18 cellular contexts compared by ENCODE assay signal in the genomic region with DNA sequence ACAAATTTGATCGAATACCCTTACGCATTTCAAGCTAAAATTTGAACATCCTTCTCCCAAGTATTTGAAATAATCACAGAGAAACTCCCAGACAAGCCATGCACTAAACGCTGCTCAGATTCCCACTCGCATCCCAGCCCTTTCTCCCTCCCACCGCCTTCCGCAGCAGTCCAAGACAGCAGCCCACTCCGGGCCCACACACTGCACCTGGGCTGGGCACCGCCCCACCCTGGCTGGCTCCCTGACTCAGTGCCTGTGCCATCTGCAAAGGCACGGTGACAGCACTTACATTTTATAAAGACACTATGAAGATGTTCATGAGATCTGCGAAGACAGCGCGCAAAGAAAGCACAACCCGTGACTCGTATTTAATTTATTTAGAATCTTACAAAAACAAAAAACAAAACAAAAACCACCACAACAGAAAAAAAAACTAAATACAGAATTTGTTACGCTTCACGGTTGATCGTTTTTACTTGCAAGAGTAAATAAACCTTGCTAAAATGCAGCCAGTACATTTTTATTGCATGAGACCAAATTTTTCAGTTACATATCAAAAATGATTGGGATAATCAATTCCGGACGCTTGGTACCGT. TPM values are rescaled to one million over a fixed set of nuclear protein-coding genes. Genes with fewer than 3 reads are reported as not detected.
DNase-seq lines count a peak whose midpoint lies in the region; ATAC-seq, FAIRE-seq and TF ChIP-seq lines count a peak whose summit lies in the region.
"Had no signal": no experiment of that assay in that cellular context is flagged by ENCODE, and none has a peak within 500 bp of the region (broad histone marks: within the 10 kb centered on the region; RNA-seq: fewer than 3 reads in every experiment).

No MANE protein-coding gene starts in this region.

- 95% methylated on average over 20 of the region's 20 CpGs for WGBS in GM12878 (ENCODE audit: insufficient coverage, insufficient replicate concordance, low lambda C conversion rate, missing lambda C conversion rate)
- WGBS in mammary epithelial cell (ENCODE audit: low coverage, missing lambda C conversion rate), result 99% methylated on average over 19 of the region's 20 CpGs
- WGBS in heart left ventricle, 4 donors, result 95% methylated on average over 20 of the region's 20 CpGs

- H3K27ac Mint-ChIP-seq in activated CD4-positive, alpha-beta T cell treated with anti-CD3 and anti-CD28 coated beads, Interleukin-2, amount 10 ng/mL, durations not matched to agents 7 days and 5 days, result peak overlapping the region; percentile 6

- POLR2A ChIA-PET in activated CD4-positive, alpha-beta T cell treated with anti-CD3 and anti-CD28 coated beads, Interleukin-2, amount 10 ng/mL, durations not matched to agents 7 days and 5 days (lab: Charles Lee), result no interaction called here
- POLR2A ChIA-PET in GM12878 (lab: Charles Lee), result no interaction called here

- intact Hi-C loops in GM12878 (cut with micrococcal nuclease; ENCODE audit: unreplicated experiment) (no loop called here), sciatic nerve (cut with DNase I) (no loop called here), mammary epithelial cell (cut with micrococcal nuclease) (no loop called here), heart left ventricle (cut with DNase I) (no loop called here)

- H3K9me3 Mint-ChIP-seq in activated CD4-positive, alpha-beta T cell treated with anti-CD3 and anti-CD28 coated beads, Interleukin-2, amount 10 ng/mL, durations not matched to agents 7 days and 5 days, result no peaks in the 10 kb centered on the region
- H3K9me3 Mint-ChIP-seq: CD4-positive, alpha-beta memory T cell; IgD-negative memory B cell had no signal

- H2AFZ ChIP-seq in GM12878 (ENCODE audit: control insufficient read depth, low read depth, low read length), result no peak overlapping the region
- no peak overlapping the region for H2AFZ ChIP-seq in mammary epithelial cell (ENCODE audit: low read depth, low read length)

- TF ChIP-seq CTCF in GM12878 (IDR thresholded peaks at IDR 0.05 in 2 of 3, conservative IDR thresholded peaks at IDR 0.05 in 1 of 3; ENCODE audit: control insufficient read depth in 2 of 3, extremely low read depth in 1 of 3, insufficient read depth in 1 of 3, low read depth in 3 of 3, low read length in 3 of 3) (no peak), mammary epithelial cell (conservative IDR thresholded peaks at IDR 0.05 in 1 of 2, IDR thresholded peaks at IDR 0.05 in 1 of 2; ENCODE audit: extremely low read depth in 1 of 2, insufficient read depth in 1 of 2, low read depth in 1 of 2, low read length in 2 of 2) (no peak), heart left ventricle (IDR thresholded peaks at IDR 0.05) (no peak)

- TF ChIP-seq EP300 in GM12878 (IDR thresholded peaks at IDR 0.05; ENCODE audit: borderline replicate concordance in 1 of 2, control insufficient read depth in 1 of 2, low read depth in 2 of 2, low read length in 2 of 2), result no peak

- dilution Hi-C loops in mammary epithelial cell (cut with HindIII; ENCODE audit: low sequenced_read_pairs), result no loop called here

- no peaks in the 10 kb centered on the region for H3K4me1 ChIP-seq in GM12878 (ENCODE audit: control insufficient read depth, insufficient read depth, low read length)
- H3K4me1 ChIP-seq in mammary epithelial cell (ENCODE audit: insufficient read depth, low read length), result no peaks in the 10 kb centered on the region
- no peaks in the 10 kb centered on the region for H3K4me1 ChIP-seq in heart left ventricle
- H3K4me1 ChIP-seq: BE2C had no signal

- H3K79me2 ChIP-seq in GM12878 (ENCODE audit: control insufficient read depth, insufficient read depth, low read length) (no peaks in the 10 kb centered on the region), mammary epithelial cell (ENCODE audit: insufficient read depth, low read length) (no peaks in the 10 kb centered on the region)

- H3K4me1 Mint-ChIP-seq in activated CD4-positive, alpha-beta T cell treated with anti-CD3 and anti-CD28 coated beads, Interleukin-2, amount 10 ng/mL, durations not matched to agents 7 days and 5 days, result no peaks in the 10 kb centered on the region
- H3K4me1 Mint-ChIP-seq: CD4-positive, alpha-beta memory T cell; IgD-negative memory B cell had no signal

- H3K36me3 ChIP-seq in GM12878 (ENCODE audit: control insufficient read depth in 2 of 2, insufficient read depth in 2 of 2, low read length in 1 of 2) (peaks cover 0 to 21% of the 10 kb centered on the region in 2 experiments; a peak in 3 of 4 replicates), mammary epithelial cell (ENCODE audit: insufficient read depth, low read length) (peaks cover 8% of the 10 kb centered on the region), heart left ventricle (peaks cover 3 to 54% (median 43%) of the 10 kb centered on the region in 9 donors)

- SMC1A ChIA-PET in GM12878 (lab: Charles Lee; ENCODE audit: uncharacterized antibody, unreplicated experiment), result no interaction called here

- no peak for DNase-seq in activated CD4-positive, alpha-beta T cell treated with anti-CD3 and anti-CD28 coated beads, Interleukin-2, amount 10 ng/mL, durations not matched to agents 7 days and 5 days
- no peak for DNase-seq in activated CD4-positive, alpha-beta T cell treated with anti-CD3 and anti-CD28 coated beads, Interleukin-2, amount 50 U/mL, for 1 hour
- no peak for DNase-seq in GM12878 (ENCODE audit: low read depth, low spot score)
- peak; percentile 65 for DNase-seq in mesenteric fat pad (ENCODE audit: low spot score)
- peak; percentile 34 for DNase-seq in sciatic nerve (ENCODE audit: low spot score)
- DNase-seq in GM19238 (ENCODE audit: insufficient read length, low spot score), result no peak
- no peak for DNase-seq in mammary epithelial cell
- DNase-seq in heart left ventricle, result no peak
- DNase-seq: BE2C; CD4-positive, alpha-beta memory T cell; DMS79; HCEC 1CT; NCI-H1417; NCI-H187 treated with DMSO at 0.1 percent for 48 hours; NCI-H748 treated with DMSO at 0.1 percent for 48 hours; OCI-M1 had no signal

- CTCF ChIA-PET in activated CD4-positive, alpha-beta T cell treated with anti-CD3 and anti-CD28 coated beads, Interleukin-2, amount 10 ng/mL, durations not matched to agents 7 days and 5 days (lab: Charles Lee), result interaction anchor here (1.0 kb wide), 1 partner anchor 174 kb away, joined by 5 read pairs; no protein-coding TSS in a partner anchor
- CTCF ChIA-PET in GM12878 (lab: Yijun Ruan, JAX) (no interaction called here), mammary epithelial cell (lab: Charles Lee; ENCODE audit: low non-redundant PET) (no interaction called here)

- H3K36me3 Mint-ChIP-seq in activated CD4-positive, alpha-beta T cell treated with anti-CD3 and anti-CD28 coated beads, Interleukin-2, amount 10 ng/mL, durations not matched to agents 7 days and 5 days (ENCODE audit: low read depth), result peaks cover 14% of the 10 kb centered on the region
- H3K36me3 Mint-ChIP-seq: IgD-negative memory B cell had no signal

- in situ Hi-C loops in GM12878 (cut with MboI) (no loop called here), mammary epithelial cell (cut with MboI; ENCODE audit: low sequenced_read_pairs in 2 of 2) (no loop called here)

- no TSS peak for BruUV-seq in GM12878 (replicated peaks; lab: Mats Ljungman, UMichigan)
- BruUV-seq in mammary epithelial cell (replicated peaks; lab: Mats Ljungman, UMichigan), result no TSS peak

- no peak overlapping the region for H3K4me2 ChIP-seq in GM12878 (ENCODE audit: control insufficient read depth, insufficient read depth)
- no peak overlapping the region for H3K4me2 ChIP-seq in mammary epithelial cell (ENCODE audit: insufficient read depth, low read depth, low read length)

- H3K9me3 ChIP-seq in GM12878 (replicated peaks; ENCODE audit: control insufficient read depth, insufficient read depth, low read length), result no peaks in the 10 kb centered on the region
- H3K9me3 ChIP-seq in mammary epithelial cell (replicated peaks; ENCODE audit: insufficient read depth, low read length), result no peaks in the 10 kb centered on the region
- H3K9me3 ChIP-seq in heart left ventricle, result no peaks in the 10 kb centered on the region
- H3K9me3 ChIP-seq: BE2C had no signal

- H3K4me3 ChIP-seq in GM12878 (no peak overlapping the region), mammary epithelial cell (replicated peaks in 1 of 3; ENCODE audit: insufficient read depth in 1 of 3, low read depth in 2 of 3, low read length in 3 of 3) (no peak overlapping the region), heart left ventricle (no peak overlapping the region)

- H3K27me3 ChIP-seq in GM12878 (replicated peaks in 1 of 2; ENCODE audit: control insufficient read depth in 2 of 2, insufficient read depth in 2 of 2, low read length in 1 of 2), result no peaks in the 10 kb centered on the region
- no peaks in the 10 kb centered on the region for H3K27me3 ChIP-seq in mammary epithelial cell (ENCODE audit: insufficient read depth, low read length)
- no peaks in the 10 kb centered on the region for H3K27me3 ChIP-seq in heart left ventricle
- H3K27me3 ChIP-seq: BE2C had no signal

- H3K4me3 Mint-ChIP-seq in activated CD4-positive, alpha-beta T cell treated with anti-CD3 and anti-CD28 coated beads, Interleukin-2, amount 10 ng/mL, durations not matched to agents 7 days and 5 days, result no peak overlapping the region
- H3K4me3 Mint-ChIP-seq: CD4-positive, alpha-beta memory T cell; IgD-negative memory B cell had no signal

- no peak overlapping the region for H3K9ac ChIP-seq in GM12878 (ENCODE audit: control insufficient read depth, insufficient read depth, low read length)
- no peak overlapping the region for H3K9ac ChIP-seq in mammary epithelial cell (ENCODE audit: insufficient read depth, low read length)

- no peak for TF ChIP-seq RAD21 in GM12878 (IDR thresholded peaks at IDR 0.05; ENCODE audit: insufficient read depth, low read depth, low read length)

- TF ChIP-seq POLR2A in GM12878 (IDR thresholded peaks at IDR 0.05; ENCODE audit: low read depth, low read length) (peak; percentile 31; the same call in 1 of the 2 replicates), heart left ventricle (IDR thresholded peaks at IDR 0.05) (no peak)

- no peak overlapping the region for H3K27ac ChIP-seq in GM12878 (ENCODE audit: control insufficient read depth, insufficient read depth)
- no peak overlapping the region for H3K27ac ChIP-seq in mammary epithelial cell (ENCODE audit: insufficient read depth, low read depth, low read length)
- H3K27ac ChIP-seq in heart left ventricle, result no peak overlapping the region
- H3K27ac ChIP-seq: 22Rv1 had no signal

- no peak for ATAC-seq in GM12878
- ATAC-seq in sciatic nerve, result no peak
- no peak for ATAC-seq in heart left ventricle

- H3K27me3 Mint-ChIP-seq in activated CD4-positive, alpha-beta T cell treated with anti-CD3 and anti-CD28 coated beads, Interleukin-2, amount 10 ng/mL, durations not matched to agents 7 days and 5 days, result no peaks in the 10 kb centered on the region
- H3K27me3 Mint-ChIP-seq: CD4-positive, alpha-beta memory T cell; IgD-negative memory B cell had no signal

- H4K20me1 ChIP-seq in GM12878 (ENCODE audit: control insufficient read depth, insufficient read depth) (no peaks in the 10 kb centered on the region), mammary epithelial cell (ENCODE audit: insufficient read depth, low read length) (no peaks in the 10 kb centered on the region)

- FAIRE-seq in GM12878 (lab: Jason Lieb, UNC), result no peak

- RAD21 ChIA-PET in GM12878 (lab: Charles Lee; ENCODE audit: unreplicated experiment), result no interaction called here

RNA-seq across cellular contexts. Expression of gene CDK2AP1, which starts 17.2 kb away (rescaled TPM):
- 10 to 100 TPM; 28.7 to 34.3 TPM for total RNA-seq in activated CD4-positive, alpha-beta T cell treated with anti-CD3 and anti-CD28 coated beads, Interleukin-2, amount 10 ng/mL, durations not matched to agents 7 days and 5 days
- 8.6 and 9.0 TPM in 2 replicates for total RNA-seq in GM12878 (2013; cell fraction: nucleolus; rRNA removed)
- total RNA-seq in GM12878 (2014; rRNA removed) (79.6 and 95.3 TPM in 2 replicates), GM12878 (2014; rRNA removed; fragmentation: Illumina TruSeq; extraction: Trizol) (59.8 and 67.5 TPM in 2 replicates), GM12878 (2021) (62.9 and 63.6 TPM in 2 replicates), mesenteric fat pad (105 TPM), sciatic nerve (80.8 TPM), mammary epithelial cell (100 to 1,000 TPM; 147 to 222 TPM), heart left ventricle (10 to 100 TPM; 56.8 to 96.6 (median 81.9) TPM)
- 27.6 TPM for polyA plus RNA-seq in GM12878 (2011; ENCODE audit: low read depth)
- polyA plus RNA-seq in GM12878 (2011; rRNA removed) (86.1 and 108 TPM in 2 replicates), GM12878 (2014; fragmentation: Illumina TruSeq; extraction: Trizol) (108 and 120 TPM in 2 replicates), GM12878 (2014; fragmentation: Nextera tagmentation; extraction: Ambion mirVana) (10 to 100 TPM; 42.4 to 54.7 TPM), GM12878 (2014; rRNA removed) (66.9 and 74.3 TPM in 2 replicates), GM12878 (2016; fragmentation: Nextera tagmentation; extraction: Ambion mirVana) (10 to 100 TPM; 22.0 to 24.6 TPM), mammary epithelial cell (226 TPM), heart left ventricle (100 to 1,000 TPM in 1 of 2 donors, 10 to 100 TPM in 1; 81.7 to 186 TPM)
- 35.8 and 36.9 TPM in 2 replicates for polyA plus RNA-seq in GM12878 (2011; cell fraction: cytosol; rRNA removed)
- 19.8 and 21.6 TPM in 2 replicates for polyA plus RNA-seq in GM12878 (2011; cell fraction: nucleus; rRNA removed)
- 35.6 and 37.0 TPM in 2 replicates for polyA plus RNA-seq in GM12878 (2012)
- 20.1 and 20.9 TPM in 2 replicates for polyA minus RNA-seq in GM12878 (2011; rRNA and poly(A)+ RNA removed)
- polyA minus RNA-seq in GM12878 (2011; cell fraction: cytosol; rRNA and poly(A)+ RNA removed), result 10.7 and 13.2 TPM in 2 replicates
- 4.4 and 5.5 TPM in 2 replicates for polyA minus RNA-seq in GM12878 (2011; cell fraction: nucleus; rRNA and poly(A)+ RNA removed)
- polyA minus RNA-seq in mammary epithelial cell, result 73.5 TPM

RNA-seq across cellular contexts. Expression of gene MTRFR, which starts 55.6 kb away (rescaled TPM):
- 10 to 100 TPM; 29.2 to 30.8 TPM for total RNA-seq in activated CD4-positive, alpha-beta T cell treated with anti-CD3 and anti-CD28 coated beads, Interleukin-2, amount 10 ng/mL, durations not matched to agents 7 days and 5 days
- total RNA-seq in GM12878 (2013; cell fraction: nucleolus; rRNA removed), result 42.3 and 54.2 TPM in 2 replicates
- total RNA-seq in GM12878 (2014; rRNA removed), result 17.5 and 24.1 TPM in 2 replicates
- 30.7 and 31.1 TPM in 2 replicates for total RNA-seq in GM12878 (2014; rRNA removed; fragmentation: Illumina TruSeq; extraction: Trizol)
- 14.9 and 15.6 TPM in 2 replicates for total RNA-seq in GM12878 (2021)
- polyA plus RNA-seq in GM12878 (2011; ENCODE audit: low read depth), result 6.1 TPM
- 9.7 and 12.2 TPM in 2 replicates for polyA plus RNA-seq in GM12878 (2011; rRNA removed)
- 18.9 and 21.0 TPM in 2 replicates for polyA plus RNA-seq in GM12878 (2011; cell fraction: cytosol; rRNA removed)
- polyA plus RNA-seq in GM12878 (2011; cell fraction: nucleus; rRNA removed), result 6.0 and 6.6 TPM in 2 replicates
- polyA plus RNA-seq in GM12878 (2012), result 11.5 and 16.0 TPM in 2 replicates
- polyA plus RNA-seq in GM12878 (2014; fragmentation: Illumina TruSeq; extraction: Trizol), result 24.5 and 27.8 TPM in 2 replicates
- polyA plus RNA-seq in GM12878 (2014; fragmentation: Nextera tagmentation; extraction: Ambion mirVana), result 10 to 100 TPM; 30.8 to 33.4 TPM
- 21.0 and 25.0 TPM in 2 replicates for polyA plus RNA-seq in GM12878 (2014; rRNA removed)
- 10 to 100 TPM; 25.2 to 25.5 TPM for polyA plus RNA-seq in GM12878 (2016; fragmentation: Nextera tagmentation; extraction: Ambion mirVana)
- 16.4 and 27.2 TPM in 2 replicates for polyA minus RNA-seq in GM12878 (2011; rRNA and poly(A)+ RNA removed)
- 9.9 and 11.5 TPM in 2 replicates for polyA minus RNA-seq in GM12878 (2011; cell fraction: cytosol; rRNA and poly(A)+ RNA removed)
- 12.7 and 28.5 TPM in 2 replicates for polyA minus RNA-seq in GM12878 (2011; cell fraction: nucleus; rRNA and poly(A)+ RNA removed)
- 5.4 TPM for total RNA-seq in mesenteric fat pad
- total RNA-seq in sciatic nerve, result 10.3 TPM
- 10 to 100 TPM; 11.5 to 20.5 TPM for total RNA-seq in mammary epithelial cell
- 16.0 TPM for polyA plus RNA-seq in mammary epithelial cell
- polyA minus RNA-seq in mammary epithelial cell, result 7.3 TPM
- 10 to 100 TPM in 6 of 9 donors, 1 to 10 TPM in 3; 7.9 to 13.3 (median 11.3) TPM for total RNA-seq in heart left ventricle
- 10 to 100 TPM; 12.4 to 16.0 TPM for polyA plus RNA-seq in heart left ventricle

RNA-seq across cellular contexts. Expression of gene MPHOSPH9, which starts 55.9 kb away (rescaled TPM):
- total RNA-seq in activated CD4-positive, alpha-beta T cell treated with anti-CD3 and anti-CD28 coated beads, Interleukin-2, amount 10 ng/mL, durations not matched to agents 7 days and 5 days, result 100 to 1,000 TPM; 134 to 162 TPM
- total RNA-seq in GM12878 (2013; cell fraction: nucleolus; rRNA removed), result 267 and 281 TPM in 2 replicates
- total RNA-seq in GM12878 (2014; rRNA removed) (53.5 and 66.9 TPM in 2 replicates), GM12878 (2014; rRNA removed; fragmentation: Illumina TruSeq; extraction: Trizol) (72.2 and 80.2 TPM in 2 replicates), GM12878 (2021) (41.9 and 45.2 TPM in 2 replicates), mesenteric fat pad (12.8 TPM), sciatic nerve (22.9 TPM), mammary epithelial cell (10 to 100 TPM; 23.2 to 30.2 TPM), heart left ventricle (10 to 100 TPM; 17.7 to 32.3 (median 23.4) TPM)
- 13.0 TPM for polyA plus RNA-seq in GM12878 (2011; ENCODE audit: low read depth)
- polyA plus RNA-seq in GM12878 (2011; rRNA removed) (45.3 and 67.6 TPM in 2 replicates), GM12878 (2014; fragmentation: Illumina TruSeq; extraction: Trizol) (46.2 and 55.8 TPM in 2 replicates), GM12878 (2014; fragmentation: Nextera tagmentation; extraction: Ambion mirVana) (10 to 100 TPM; 11.5 to 13.3 TPM), GM12878 (2014; rRNA removed) (35.9 and 44.8 TPM in 2 replicates), GM12878 (2016; fragmentation: Nextera tagmentation; extraction: Ambion mirVana) (10 to 100 TPM; 51.2 to 58.1 TPM), mammary epithelial cell (6.5 TPM), heart left ventricle (1 to 10 TPM; 6.0 to 7.1 TPM)
- polyA plus RNA-seq in GM12878 (2011; cell fraction: cytosol; rRNA removed), result 12.3 and 12.7 TPM in 2 replicates
- polyA plus RNA-seq in GM12878 (2011; cell fraction: nucleus; rRNA removed), result 42.7 and 44.0 TPM in 2 replicates
- 18.1 and 20.8 TPM in 2 replicates for polyA plus RNA-seq in GM12878 (2012)
- 34.7 and 51.7 TPM in 2 replicates for polyA minus RNA-seq in GM12878 (2011; rRNA and poly(A)+ RNA removed)
- 17.0 and 30.4 TPM in 2 replicates for polyA minus RNA-seq in GM12878 (2011; cell fraction: cytosol; rRNA and poly(A)+ RNA removed)
- 42.7 and 62.7 TPM in 2 replicates for polyA minus RNA-seq in GM12878 (2011; cell fraction: nucleus; rRNA and poly(A)+ RNA removed)
- polyA minus RNA-seq in mammary epithelial cell, result 35.0 TPM

Comparison
In these comparisons a context has a peak if more than half of its experiments do, and no peak if none do; other contexts are left out.
1. DNase-seq: peak in mesenteric fat pad (single experiment) and sciatic nerve (single experiment); none in activated CD4-positive, alpha-beta T cell treated with anti-CD3 and anti-CD28 coated beads, Interleukin-2, amount 10 ng/mL, durations not matched to agents 7 days and 5 days (single experiment), activated CD4-positive, alpha-beta T cell treated with anti-CD3 and anti-CD28 coated beads, Interleukin-2, amount 50 U/mL, for 1 hour (single experiment), GM12878 (single experiment), GM19238 (single experiment), mammary epithelial cell (single experiment) and heart left ventricle (0 of 5).